In genomic region chr3:99875573-99875924, GRCh38 we compare ENCODE assay signal across 8 cellular contexts. TPM values are rescaled to one million over a fixed set of nuclear protein-coding genes. Genes with fewer than 3 reads are reported as not detected.
DNase-seq lines count a peak whose midpoint lies in the region; ATAC-seq and TF ChIP-seq lines count a peak whose summit lies in the region.

No MANE protein-coding gene starts in this region.

- TF ChIP-seq EP300 in upper lobe of left lung (IDR thresholded peaks at IDR 0.05) = no peak

- H3K9me2 ChIP-seq in OCI-LY1 (ENCODE audit: low read depth, low read length) = no peaks in the 10 kb centered on the region

- TF ChIP-seq POLR2A in upper lobe of left lung (IDR thresholded peaks at IDR 0.05) = no peak

- no peaks in the 10 kb centered on the region for H3F3A ChIP-seq in OCI-LY1 (ENCODE audit: insufficient read depth, low read length)

- peak overlapping the region; percentile 50 for H3K9ac ChIP-seq in OCI-LY1 (ENCODE audit: low read length)

- H4K20me1 ChIP-seq in OCI-LY1 (ENCODE audit: insufficient read depth, low read length) = no peaks in the 10 kb centered on the region

- no peaks in the 10 kb centered on the region for H3K36me3 ChIP-seq in OCI-LY1 (ENCODE audit: insufficient read depth, low read length)
- no peaks in the 10 kb centered on the region for H3K36me3 ChIP-seq in lower lobe of right lung
- no peaks in the 10 kb centered on the region for H3K36me3 ChIP-seq in upper lobe of left lung

- 1 to 6% methylated on average over 7 of the region's 7 CpGs for WGBS in upper lobe of left lung, 2 donors

- H3K4me1 ChIP-seq in OCI-LY1 (ENCODE audit: insufficient read depth, low read length, severe bottlenecking) = peaks cover 15% of the 10 kb centered on the region
- H3K4me1 ChIP-seq in lower lobe of right lung = peaks cover 28% of the 10 kb centered on the region
- H3K4me1 ChIP-seq in upper lobe of left lung = peaks cover 5 to 32% (median 17%) of the 10 kb centered on the region in 4 donors

- H3K4me2 ChIP-seq in OCI-LY1 (ENCODE audit: low read length) = peak overlapping the region; percentile 93

- peak overlapping the region; percentile 63 for H3K4me3 ChIP-seq in GM12875 (ENCODE audit: low read depth, low read length)
- peak overlapping the region; percentile 61 for H3K4me3 ChIP-seq in OCI-LY1 (ENCODE audit: low read depth, low read length, poor library complexity, severe bottlenecking)
- H3K4me3 ChIP-seq in coronary artery = peak overlapping the region; percentile 78
- peak overlapping the region; percentile 65 for H3K4me3 ChIP-seq in lower lobe of right lung
- H3K4me3 ChIP-seq in upper lobe of left lung = peak overlapping the region; percentile 53 to 71 (median 65)

- no peak overlapping the region for H2AFZ ChIP-seq in OCI-LY1 (ENCODE audit: low read length)

- no peaks in the 10 kb centered on the region for H3K27me3 ChIP-seq in OCI-LY1 (ENCODE audit: insufficient read depth, low read length)
- no peaks in the 10 kb centered on the region for H3K27me3 ChIP-seq in lower lobe of right lung (ENCODE audit: low read depth)
- H3K27me3 ChIP-seq in upper lobe of left lung = no peaks in the 10 kb centered on the region

- H3K79me2 ChIP-seq in OCI-LY1 (ENCODE audit: insufficient read depth, low read length) = no peaks in the 10 kb centered on the region

- H3K9me3 ChIP-seq in OCI-LY1 (ENCODE audit: low read length) (no peaks in the 10 kb centered on the region), lower lobe of right lung (no peaks in the 10 kb centered on the region), upper lobe of left lung (no peaks in the 10 kb centered on the region)

- no peak for TF ChIP-seq CTCF in GM12875 (IDR thresholded peaks at IDR 0.05; ENCODE audit: borderline replicate concordance, insufficient read depth, low read depth, low read length)
- no peak for TF ChIP-seq CTCF in OCI-LY1 (IDR thresholded peaks at IDR 0.05; ENCODE audit: low read length)
- no peak for TF ChIP-seq CTCF in coronary artery (IDR thresholded peaks at IDR 0.05)
- TF ChIP-seq CTCF in lower lobe of right lung (IDR thresholded peaks at IDR 0.05) = no peak
- TF ChIP-seq CTCF in upper lobe of left lung (IDR thresholded peaks at IDR 0.05) = no peak
- TF ChIP-seq CTCF in GM20000 (IDR thresholded peaks at IDR 0.05; ENCODE audit: extremely low read depth, missing control alignments) = no peak

- DNase-seq in coronary artery (ENCODE audit: low spot score) (no peak), lower lobe of right lung (no peak), upper lobe of left lung (no peak), GM20000 (ENCODE audit: low spot score) (no peak), mesenteric fat pad (ENCODE audit: low spot score) (no peak)

- peak; percentile 67 to 69 for ATAC-seq in lower lobe of right lung
- peak in 1 of 2 donors; percentile 80 for ATAC-seq in upper lobe of left lung (ENCODE audit: low FRiP score in 2 of 2)
- ATAC-seq in HG03342 (IDR thresholded peaks at IDR 0.05; ENCODE audit: unreplicated experiment) = no peak

- H3K27ac ChIP-seq in OCI-LY1 (ENCODE audit: low read depth, low read length, poor library complexity, severe bottlenecking) (no peak overlapping the region), coronary artery (peak overlapping the region; percentile 95 to 98), lower lobe of right lung (peak overlapping the region; percentile 93), upper lobe of left lung (peak overlapping the region; percentile 81 to 90 (median 88))

- intact Hi-C loops in lower lobe of right lung (cut with DNase I) = no loop called here

RNA-seq across cellular contexts. Expression of gene CMSS1, which starts 57.9 kb away (rescaled TPM):
- total RNA-seq in lower lobe of right lung = 17.3 TPM
- 10 to 100 TPM in 3 of 6 donors, 1 to 10 TPM in 3; 4.0 to 21.1 (median 12.0) TPM for total RNA-seq in upper lobe of left lung
- 51.5 TPM for total RNA-seq in mesenteric fat pad
